In genomic region chr5:169933127-169933526, GRCh38 we compare ENCODE assay signal across 14 cellular contexts.
"Had no signal": no experiment of that assay in that cellular context is flagged by ENCODE, and none has a peak within 500 bp of the region (broad histone marks: within the 10 kb centered on the region; RNA-seq: fewer than 3 reads in every experiment).

No MANE protein-coding gene starts in this region.

- H3K27ac ChIP-seq: heart right ventricle, left lung, suprapubic skin had no signal

- H3K27me3 Mint-ChIP-seq: activated naive CD4-positive, alpha-beta T cell treated with anti-CD3 and anti-CD28 coated beads, Interleukin-2, amount 10 ng/mL, durations not matched to agents 7 days and 5 days; stimulated activated naive B cell treated with anti-CD40 and anti-IgM and Interleukin-4, amounts not matched to agents 10 μg/mL and 1 μg/mL and 100 μg/mL, for 72 hours had no signal

- H3K27ac Mint-ChIP-seq: activated T-helper 2 cell treated with anti-CD3 and anti-CD28 coated beads, Interferon-gamma antibody, Interleukin-2, Interleukin-4, amounts not matched to agents 10 μg/mL and 5 μg/mL and 100 μg/mL, durations not matched to agents 14 hours and 24 hours and 36 hours; type B pancreatic cell had no signal

- H3K9me3 Mint-ChIP-seq: activated naive CD4-positive, alpha-beta T cell treated with anti-CD3 and anti-CD28 coated beads, Interleukin-2, amount 10 ng/mL, durations not matched to agents 7 days and 5 days; activated T-helper 2 cell treated with anti-CD3 and anti-CD28 coated beads, Interferon-gamma antibody, Interleukin-2, Interleukin-4, amounts not matched to agents 10 μg/mL and 5 μg/mL and 100 μg/mL, durations not matched to agents 14 hours and 24 hours and 36 hours; stimulated activated naive B cell treated with anti-CD40 and anti-IgM and Interleukin-4, amounts not matched to agents 10 μg/mL and 1 μg/mL and 100 μg/mL, for 72 hours; type B pancreatic cell had no signal

- DNase-seq: activated CD4-positive, alpha-beta T cell treated with anti-CD3 and anti-CD28 coated beads, Interleukin-2, amount 50 U/mL, for 1 hour; activated CD4-positive, CD25-positive, alpha-beta regulatory T cell; activated naive CD4-positive, alpha-beta T cell treated with anti-CD3 and anti-CD28 coated beads, Interleukin-2, amount 10 ng/mL, durations not matched to agents 7 days and 5 days; activated T-cell treated with anti-CD3 and anti-CD28 coated beads for 4 hours; heart right ventricle; islet precursor cell; left lung; spleen; stimulated activated CD4-positive, alpha-beta T cell treated with anti-CD3 and anti-CD28 coated beads, Interleukin-2, amount 100 ng/mL, for 24 hours; stimulated activated naive B cell treated with anti-CD40 and anti-IgM and Interleukin-4, amounts not matched to agents 10 μg/mL and 1 μg/mL and 100 μg/mL, for 72 hours had no signal

- H3K4me3 Mint-ChIP-seq: activated naive CD4-positive, alpha-beta T cell treated with anti-CD3 and anti-CD28 coated beads, Interleukin-2, amount 10 ng/mL, durations not matched to agents 7 days and 5 days; stimulated activated naive B cell treated with anti-CD40 and anti-IgM and Interleukin-4, amounts not matched to agents 10 μg/mL and 1 μg/mL and 100 μg/mL, for 72 hours; type B pancreatic cell had no signal

- ATAC-seq: heart right ventricle; left lung; sciatic nerve; stimulated activated naive B cell treated with anti-CD40 and anti-IgM and Interleukin-4, amounts not matched to agents 10 μg/mL and 1 μg/mL and 100 μg/mL, for 72 hours had no signal
